ENCODE assay signal across 9 cellular contexts in the genomic region with DNA sequence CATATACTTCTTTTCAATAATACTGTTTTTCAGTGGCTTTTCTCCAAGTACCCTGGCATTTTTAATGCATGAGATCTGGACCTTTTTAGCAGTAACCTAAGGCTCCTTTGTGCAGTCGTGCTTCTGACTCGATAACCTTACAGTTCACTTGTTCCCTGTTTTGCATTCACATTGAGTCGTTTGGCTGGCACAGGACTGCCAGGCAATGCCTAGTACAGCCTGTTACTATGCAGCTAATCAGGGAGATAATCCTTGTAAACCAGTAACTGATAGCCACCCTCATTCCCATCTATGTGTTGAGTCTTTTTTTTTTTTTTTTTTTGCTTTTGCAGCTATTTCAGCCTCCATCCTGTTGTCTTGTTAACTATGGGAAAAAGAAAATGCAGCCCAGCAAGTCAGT. TPM values are rescaled to one million over a fixed set of nuclear protein-coding genes. Genes with fewer than 3 reads are reported as not detected.
DNase-seq lines count a peak whose midpoint lies in the region; ATAC-seq, FAIRE-seq and TF ChIP-seq lines count a peak whose summit lies in the region.
"Had no signal": no experiment of that assay in that cellular context is flagged by ENCODE, and none has a peak within 500 bp of the region (broad histone marks: within the 10 kb centered on the region; RNA-seq: fewer than 3 reads in every experiment).

No MANE protein-coding gene starts in this region.

- peak overlapping the region; percentile 19 for H3K4me3 ChIP-seq in adipocyte (ENCODE audit: low read length)

- H3K27me3 ChIP-seq in adipocyte (replicated peaks; ENCODE audit: control insufficient read depth, insufficient read depth, low read length) = no peaks in the 10 kb centered on the region

- DNase-seq in HFFc6 = no peak
- no peak for DNase-seq in adipocyte (ENCODE audit: low read depth)
- DNase-seq in stimulated activated naive B cell treated with anti-CD40 and anti-IgM and Interleukin-4, amounts not matched to agents 10 μg/mL and 1 μg/mL and 100 μg/mL, for 72 hours = no peak
- no peak for DNase-seq in activated CD4-positive, alpha-beta memory T cell treated with anti-CD3 and anti-CD28 coated beads, Interleukin-2, amount 10 ng/mL, durations not matched to agents 7 days and 5 days
- no peak for DNase-seq in NCI-H2196 treated with DMSO at 0.1 percent for 48 hours (lab: John Stamatoyannopoulos, UW; ENCODE audit: unreplicated experiment)
- DNase-seq in NCI-H2107 (lab: John Stamatoyannopoulos, UW) = no peak
- DNase-seq: activated naive CD4-positive, alpha-beta T cell treated with anti-CD3 and anti-CD28 coated beads, Interleukin-2, amount 50 U/mL, for 16 hours; stimulated activated naive CD8-positive, alpha-beta T cell treated with anti-CD3 and anti-CD28 coated beads, Interleukin-15, amount 100 ng/mL, for 72 hours had no signal

- peak overlapping the region; percentile 97 for H3K27ac Mint-ChIP-seq in HFFc6
- peak overlapping the region; percentile 54 for H3K27ac Mint-ChIP-seq in stimulated activated naive B cell treated with anti-CD40 and anti-IgM and Interleukin-4, amounts not matched to agents 10 μg/mL and 1 μg/mL and 100 μg/mL, for 72 hours
- H3K27ac Mint-ChIP-seq in activated CD4-positive, alpha-beta memory T cell treated with anti-CD3 and anti-CD28 coated beads, Interleukin-2, amount 10 ng/mL, durations not matched to agents 7 days and 5 days = no peak overlapping the region

- H3K9me3 Mint-ChIP-seq in HFFc6 = no peaks in the 10 kb centered on the region
- H3K9me3 Mint-ChIP-seq in stimulated activated naive B cell treated with anti-CD40 and anti-IgM and Interleukin-4, amounts not matched to agents 10 μg/mL and 1 μg/mL and 100 μg/mL, for 72 hours = no peaks in the 10 kb centered on the region
- no peaks in the 10 kb centered on the region for H3K9me3 Mint-ChIP-seq in activated CD4-positive, alpha-beta memory T cell treated with anti-CD3 and anti-CD28 coated beads, Interleukin-2, amount 10 ng/mL, durations not matched to agents 7 days and 5 days
- H3K9me3 Mint-ChIP-seq: stimulated activated naive CD8-positive, alpha-beta T cell treated with anti-CD3 and anti-CD28 coated beads, Interleukin-15, amount 100 ng/mL, for 72 hours had no signal

- ATAC-seq in stimulated activated naive B cell treated with anti-CD40 and anti-IgM and Interleukin-4, amounts not matched to agents 10 μg/mL and 1 μg/mL and 100 μg/mL, for 72 hours (replicated peaks) = no peak
- ATAC-seq: stimulated activated naive CD8-positive, alpha-beta T cell treated with anti-CD3 and anti-CD28 coated beads, Interleukin-15, amount 100 ng/mL, for 72 hours had no signal

- peak overlapping the region; percentile 91 for H3K4me3 Mint-ChIP-seq in HFFc6
- no peak overlapping the region for H3K4me3 Mint-ChIP-seq in stimulated activated naive B cell treated with anti-CD40 and anti-IgM and Interleukin-4, amounts not matched to agents 10 μg/mL and 1 μg/mL and 100 μg/mL, for 72 hours
- H3K4me3 Mint-ChIP-seq in activated CD4-positive, alpha-beta memory T cell treated with anti-CD3 and anti-CD28 coated beads, Interleukin-2, amount 10 ng/mL, durations not matched to agents 7 days and 5 days = no peak overlapping the region

- H3K36me3 ChIP-seq in adipocyte (ENCODE audit: control insufficient read depth, insufficient read depth, low read length, severe bottlenecking) = peaks cover 15% of the 10 kb centered on the region

- peaks cover 22% of the 10 kb centered on the region for H3K4me1 ChIP-seq in adipocyte (ENCODE audit: control insufficient read depth, insufficient read depth, low read length)

- CTCF ChIA-PET in activated CD4-positive, alpha-beta memory T cell treated with anti-CD3 and anti-CD28 coated beads, Interleukin-2, amount 10 ng/mL, durations not matched to agents 7 days and 5 days (lab: Charles Lee) = interaction anchor here (2.0 kb wide), 1 partner anchor 238 kb away, joined by 5 read pairs; no protein-coding TSS in a partner anchor

- peaks cover 73% of the 10 kb centered on the region for H3K4me1 Mint-ChIP-seq in HFFc6 (ENCODE audit: low read depth)
- peaks cover 22 to 46% of the 10 kb centered on the region in 2 donors for H3K4me1 Mint-ChIP-seq in stimulated activated naive B cell treated with anti-CD40 and anti-IgM and Interleukin-4, amounts not matched to agents 10 μg/mL and 1 μg/mL and 100 μg/mL, for 72 hours
- H3K4me1 Mint-ChIP-seq in activated CD4-positive, alpha-beta memory T cell treated with anti-CD3 and anti-CD28 coated beads, Interleukin-2, amount 10 ng/mL, durations not matched to agents 7 days and 5 days = peaks cover 31% of the 10 kb centered on the region

- no peaks in the 10 kb centered on the region for H3K9me3 ChIP-seq in adipocyte (ENCODE audit: control insufficient read depth, low read length)

- H3K9ac ChIP-seq in adipocyte (ENCODE audit: low read length) = no peak overlapping the region

- peak; percentile 62 for FAIRE-seq in islet of Langerhans (lab: Jason Lieb, UNC)

- no peak for TF ChIP-seq CTCF in HFFc6 (IDR thresholded peaks at IDR 0.05)

- POLR2A ChIA-PET in activated CD4-positive, alpha-beta memory T cell treated with anti-CD3 and anti-CD28 coated beads, Interleukin-2, amount 10 ng/mL, durations not matched to agents 7 days and 5 days (lab: Charles Lee) = interaction anchor here (0.6 kb wide), 1 partner anchor 583 kb away, joined by 3 read pairs; no protein-coding TSS in a partner anchor

- H3K36me3 Mint-ChIP-seq in HFFc6 (ENCODE audit: low read depth) = peaks cover 26% of the 10 kb centered on the region
- H3K36me3 Mint-ChIP-seq in stimulated activated naive B cell treated with anti-CD40 and anti-IgM and Interleukin-4, amounts not matched to agents 10 μg/mL and 1 μg/mL and 100 μg/mL, for 72 hours = peaks cover 0 to 5% of the 10 kb centered on the region in 2 donors
- H3K36me3 Mint-ChIP-seq in activated CD4-positive, alpha-beta memory T cell treated with anti-CD3 and anti-CD28 coated beads, Interleukin-2, amount 10 ng/mL, durations not matched to agents 7 days and 5 days (ENCODE audit: low read depth) = peaks cover 5% of the 10 kb centered on the region

- H3K27me3 Mint-ChIP-seq in HFFc6 (ENCODE audit: insufficient read depth) = peaks cover under 1% of the 10 kb centered on the region; the same call in 1 of the 2 replicates
- peaks cover 36 to 59% of the 10 kb centered on the region in 2 donors for H3K27me3 Mint-ChIP-seq in stimulated activated naive B cell treated with anti-CD40 and anti-IgM and Interleukin-4, amounts not matched to agents 10 μg/mL and 1 μg/mL and 100 μg/mL, for 72 hours
- peaks cover 20% of the 10 kb centered on the region for H3K27me3 Mint-ChIP-seq in activated CD4-positive, alpha-beta memory T cell treated with anti-CD3 and anti-CD28 coated beads, Interleukin-2, amount 10 ng/mL, durations not matched to agents 7 days and 5 days

RNA-seq across cellular contexts. Expression of a gene that starts 3.8 kb away (rescaled TPM):
- total RNA-seq in HFFc6 (2021; fragmentation: NEBNext Ultra II Directional; extraction: Animal tissue kit (Norgen Biotek cat#: 25700)) = 10 to 100 TPM; 30.6 to 48.5 (median 42.9) TPM
- total RNA-seq in activated CD4-positive, alpha-beta memory T cell treated with anti-CD3 and anti-CD28 coated beads, Interleukin-2, amount 10 ng/mL, durations not matched to agents 7 days and 5 days = 1 to 10 TPM; 3.1 to 3.5 TPM

Comparison
In these comparisons a context has a peak if more than half of its experiments do, and no peak if none do; other contexts are left out.
1. RNA of a gene that starts 3.8 kb away (total RNA-seq): 30.6 to 48.5 TPM in HFFc6; 3.1 to 3.5 TPM in activated CD4-positive, alpha-beta memory T cell treated with anti-CD3 and anti-CD28 coated beads, Interleukin-2, amount 10 ng/mL, durations not matched to agents 7 days and 5 days; every median in the first group is over 4 times any median in the second.